In the genomic region with DNA sequence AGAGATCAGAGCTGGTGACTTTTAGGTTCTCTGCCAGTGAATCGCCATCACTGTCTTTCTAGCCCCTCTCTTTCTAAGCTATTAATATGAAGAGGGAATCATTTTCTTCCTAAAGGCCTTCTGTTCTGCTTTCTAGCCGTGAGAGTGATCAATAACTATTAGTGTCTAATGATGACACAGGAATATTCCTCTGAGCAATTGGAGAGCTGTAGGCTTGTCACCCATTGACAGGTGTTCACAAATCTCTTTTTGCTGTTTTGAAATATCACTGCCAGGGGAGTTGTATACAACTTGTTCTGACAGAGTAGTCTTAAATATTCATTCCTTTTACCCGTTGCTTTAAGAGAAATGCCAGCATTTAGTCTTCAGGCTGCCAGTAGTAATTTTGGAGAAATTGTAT, we compare ENCODE assay signal across 23 cellular contexts.
"Had no signal": no experiment of that assay in that cellular context is flagged by ENCODE, and none has a peak within 500 bp of the region (broad histone marks: within the 10 kb centered on the region; RNA-seq: fewer than 3 reads in every experiment).

No MANE protein-coding gene starts in this region.

- H3K9me3 Mint-ChIP-seq: dendritic cell treated with granulocyte-macrophage colony-stimulating factor and Interleukin-4, amounts not matched to agents 40 ng/mL and 50 ng/mL, for 4 days; effector memory CD8-positive, alpha-beta T cell had no signal

- ATAC-seq: effector memory CD8-positive, alpha-beta T cell; esophagus mucosa; gastroesophageal sphincter; heart right ventricle; left cardiac atrium; left lung; left ventricle myocardium superior; lower lobe of right lung; mucosa of descending colon had no signal

- DNase-seq: colonic mucosa; cortex of kidney; effector CD8-positive, alpha-beta T cell; effector memory CD8-positive, alpha-beta T cell; endodermal cell; erythroblast; esophagus squamous epithelium; foreskin fibroblast; foreskin melanocyte; head of caudate nucleus; heart right ventricle; hippocampal formation; left cardiac atrium; left lung; left ventricle myocardium superior; lower lobe of right lung; mesenchymal stem cell; mucosa of descending colon had no signal

- H3K4me3 ChIP-seq: colonic mucosa, esophagus squamous epithelium, gastroesophageal sphincter, heart right ventricle, left lung, lower lobe of right lung, mucosa of descending colon had no signal

- H3K27ac Mint-ChIP-seq: dendritic cell treated with granulocyte-macrophage colony-stimulating factor and Interleukin-4, amounts not matched to agents 40 ng/mL and 50 ng/mL, for 4 days; effector memory CD8-positive, alpha-beta T cell; endodermal cell; mesothelial cell of epicardium had no signal

- H3K36me3 ChIP-seq: colonic mucosa, esophagus squamous epithelium, gastroesophageal sphincter, heart right ventricle, left lung, lower lobe of right lung had no signal

- H3K27ac ChIP-seq: colonic mucosa, epithelial cell of prostate, esophagus squamous epithelium, gastroesophageal sphincter, heart right ventricle, left lung, lower lobe of right lung had no signal

- H3K9me3 ChIP-seq: colonic mucosa, esophagus squamous epithelium, gastroesophageal sphincter, left lung, lower lobe of right lung, mucosa of descending colon had no signal

- H3K36me3 Mint-ChIP-seq: mesothelial cell of epicardium had no signal

- H3K4me3 Mint-ChIP-seq: dendritic cell treated with granulocyte-macrophage colony-stimulating factor and Interleukin-4, amounts not matched to agents 40 ng/mL and 50 ng/mL, for 4 days; effector memory CD8-positive, alpha-beta T cell; endodermal cell; mesothelial cell of epicardium had no signal

- H3K4me1 ChIP-seq: colonic mucosa, gastroesophageal sphincter, lower lobe of right lung had no signal

- H3K4me1 Mint-ChIP-seq: mesothelial cell of epicardium had no signal

- H3K27me3 ChIP-seq: colonic mucosa, esophagus squamous epithelium, gastroesophageal sphincter, heart right ventricle, left lung had no signal
